Comparison of ENCODE assay signal across 11 cellular contexts in the genomic region with DNA sequence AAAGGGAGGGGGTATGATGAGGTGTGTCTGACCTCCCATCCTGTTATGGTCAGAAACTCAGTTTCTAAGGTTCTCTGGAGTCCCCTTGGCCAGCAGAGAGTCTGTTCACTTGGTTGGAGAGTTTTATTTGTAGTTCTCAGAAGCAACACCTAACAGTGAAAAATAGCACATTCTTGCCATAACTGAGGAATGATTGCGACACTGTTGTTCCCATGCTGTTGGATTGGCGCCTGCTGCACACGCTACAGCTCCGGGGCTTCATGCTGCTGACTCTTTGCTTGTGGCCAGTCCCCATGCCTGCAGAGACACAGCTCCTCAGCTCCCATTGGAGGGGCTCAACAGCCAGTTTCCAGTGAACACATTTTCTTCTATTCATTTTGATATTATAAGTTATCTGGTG. TPM values are rescaled to one million over a fixed set of nuclear protein-coding genes. Genes with fewer than 3 reads are reported as not detected.
A peak's percentile ranks its signal among the peaks of the same experiment; 100 is the strongest.
DNase-seq lines count a peak whose midpoint lies in the region; ATAC-seq, FAIRE-seq and TF ChIP-seq lines count a peak whose summit lies in the region.
"Had no signal": no experiment of that assay in that cellular context is flagged by ENCODE, and none has a peak within 500 bp of the region (broad histone marks: within the 10 kb centered on the region; RNA-seq: fewer than 3 reads in every experiment).

No MANE protein-coding gene starts in this region.

- peaks cover 3% of the 10 kb centered on the region; the same call in 1 of the 2 replicates for H3K4me1 ChIP-seq in IMR-90 (ENCODE audit: control insufficient read depth, insufficient read depth, low read length)
- no peaks in the 10 kb centered on the region for H3K4me1 ChIP-seq in endothelial cell of umbilical vein (ENCODE audit: control insufficient read depth, extremely low read depth, insufficient read depth, low read length)
- peaks cover 18% of the 10 kb centered on the region for H3K4me1 ChIP-seq in lower lobe of right lung
- no peaks in the 10 kb centered on the region for H3K4me1 ChIP-seq in uterus

- H3K27me3 ChIP-seq in IMR-90 (ENCODE audit: control insufficient read depth, insufficient read depth, low read length): no peaks in the 10 kb centered on the region
- no peaks in the 10 kb centered on the region for H3K27me3 ChIP-seq in endothelial cell of umbilical vein (ENCODE audit: control insufficient read depth in 2 of 2, insufficient read depth in 2 of 2, low read length in 2 of 2)
- H3K27me3 ChIP-seq in lower lobe of right lung (ENCODE audit: low read depth): no peaks in the 10 kb centered on the region
- no peaks in the 10 kb centered on the region for H3K27me3 ChIP-seq in uterus

- no peak overlapping the region for H3K18ac ChIP-seq in IMR-90 (ENCODE audit: low read depth, low read length)

- H3K4me3 ChIP-seq in IMR-90 (ENCODE audit: insufficient read depth, low read depth, low read length) (no peak overlapping the region), endothelial cell of umbilical vein (replicated peaks in 1 of 3; ENCODE audit: insufficient read depth in 1 of 3, low read depth in 1 of 3, low read length in 3 of 3) (no peak overlapping the region), lower lobe of right lung (no peak overlapping the region), uterus (no peak overlapping the region)

- BruUV-seq in IMR-90 (replicated peaks; lab: Mats Ljungman, UMichigan): no TSS peak
- BruUV-seq in endothelial cell of umbilical vein (replicated peaks; lab: Mats Ljungman, UMichigan): no TSS peak

- H3K9me1 ChIP-seq in IMR-90 (ENCODE audit: insufficient read depth, low read length) (peaks cover 4% of the 10 kb centered on the region; the same call in 1 of the 2 replicates), endothelial cell of umbilical vein (replicated peaks; ENCODE audit: control insufficient read depth, extremely low read depth, insufficient read depth, low read length) (no peaks in the 10 kb centered on the region)

- dilution Hi-C loops in IMR-90 (cut with HindIII; ENCODE audit: low sequenced_read_pairs, unreplicated experiment): no loop called here
- dilution Hi-C loops in endothelial cell of umbilical vein (cut with MboI; ENCODE audit: extremely low pct_ligation_motif_present, low sequenced_read_pairs): no loop called here

- no peak for TF ChIP-seq RAD21 in IMR-90 (IDR thresholded peaks at IDR 0.05; ENCODE audit: low read length)

- in situ Hi-C loops in IMR-90 (cut with MboI; ENCODE audit: low sequenced_read_pairs): no loop called here

- TF ChIP-seq CTCF in IMR-90 (conservative IDR thresholded peaks at IDR 0.05; ENCODE audit: low read depth, low read length) (no peak), endothelial cell of umbilical vein (IDR thresholded peaks at IDR 0.05; ENCODE audit: extremely low read depth in 1 of 2, insufficient read depth in 1 of 2, low read depth in 1 of 2, low read length in 2 of 2) (no peak), lower lobe of right lung (IDR thresholded peaks at IDR 0.05) (no peak), uterus (IDR thresholded peaks at IDR 0.05) (no peak)

- no peak overlapping the region for H2AFZ ChIP-seq in IMR-90 (replicated peaks; ENCODE audit: low read length, poor library complexity)
- H2AFZ ChIP-seq in endothelial cell of umbilical vein (ENCODE audit: low read depth, low read length): no peak overlapping the region

- H4K91ac ChIP-seq in IMR-90 (ENCODE audit: insufficient read depth, low read depth, low read length): no peak overlapping the region

- no peak overlapping the region for H2AK9ac ChIP-seq in IMR-90 (replicated peaks; ENCODE audit: low read depth, low read length, poor library complexity)

- H2BK15ac ChIP-seq in IMR-90 (ENCODE audit: low read depth, low read length): no peak overlapping the region

- ATAC-seq in IMR-90 (ENCODE audit: low read depth) (peak; percentile 90), lower lobe of right lung (peak; percentile 86 to 94)

- TF ChIP-seq POLR2A in IMR-90 (IDR thresholded peaks at IDR 0.05; ENCODE audit: low read depth, low read length) (no peak), endothelial cell of umbilical vein (IDR thresholded peaks at IDR 0.05; ENCODE audit: low read depth, low read length) (no peak), uterus (IDR thresholded peaks at IDR 0.05) (no peak)

- no peak overlapping the region for H3K56ac ChIP-seq in IMR-90 (ENCODE audit: extremely low read depth, insufficient read depth, low read length)

- FAIRE-seq in endothelial cell of umbilical vein (lab: Jason Lieb, UNC): no peak
- FAIRE-seq: islet of Langerhans had no signal

- no peaks in the 10 kb centered on the region for H3K79me2 ChIP-seq in endothelial cell of umbilical vein (ENCODE audit: control insufficient read depth, insufficient read depth, low read length)

- H3K14ac ChIP-seq in IMR-90 (replicated peaks; ENCODE audit: low read depth, low read length): 0 out of 2 replicates have a peak overlapping the region, but pooled peaks have one; percentile 41

- peak overlapping the region; percentile 43; the same call in 1 of the 2 replicates for H2AK5ac ChIP-seq in IMR-90 (ENCODE audit: low read depth, low read length)

- no peak overlapping the region for H4K8ac ChIP-seq in IMR-90 (ENCODE audit: low read depth in 2 of 2, low read length in 2 of 2)

- H3K36me3 ChIP-seq in IMR-90 (ENCODE audit: control insufficient read depth, insufficient read depth, low read length) (peaks cover 6% of the 10 kb centered on the region), endothelial cell of umbilical vein (ENCODE audit: control insufficient read depth in 2 of 2, extremely low read depth in 1 of 2, insufficient read depth in 2 of 2, low read length in 2 of 2) (peaks cover 4 to 8% of the 10 kb centered on the region in 2 experiments), lower lobe of right lung (peaks cover 31% of the 10 kb centered on the region), uterus (no peaks in the 10 kb centered on the region)

- H3K27ac ChIP-seq in IMR-90 (ENCODE audit: insufficient read depth, low read length): no peak overlapping the region
- no peak overlapping the region for H3K27ac ChIP-seq in endothelial cell of umbilical vein (ENCODE audit: insufficient read depth, low read depth, low read length)
- H3K27ac ChIP-seq in lower lobe of right lung: peak overlapping the region; percentile 46
- H3K27ac ChIP-seq in uterus: no peak overlapping the region

- no peak overlapping the region for H3K9ac ChIP-seq in IMR-90 (ENCODE audit: low read depth, low read length)
- H3K9ac ChIP-seq in endothelial cell of umbilical vein (replicated peaks; ENCODE audit: extremely low read depth, insufficient read depth, low read length): no peak overlapping the region

- no peak overlapping the region for H4K5ac ChIP-seq in IMR-90 (ENCODE audit: low read depth, low read length)

- POLR2A ChIA-PET in IMR-90 (lab: Charles Lee; ENCODE audit: unreplicated experiment): no interaction called here
- POLR2A ChIA-PET in endothelial cell of umbilical vein (lab: Charles Lee): no interaction called here

- no peak overlapping the region for H2BK20ac ChIP-seq in IMR-90 (ENCODE audit: low read depth, low read length)

- H3K23ac ChIP-seq in IMR-90 (ENCODE audit: low read depth, low read length): no peak overlapping the region

- H2BK120ac ChIP-seq in IMR-90 (ENCODE audit: low read depth, low read length): no peak overlapping the region

- no CpG with 5 or more reads among the region's 4 CpGs for WGBS in IMR-90 (ENCODE audit: extremely low coverage in 2 of 2, insufficient read length in 1 of 2), 2 experiments

- H4K20me1 ChIP-seq in IMR-90 (ENCODE audit: insufficient read depth, low read length) (no peaks in the 10 kb centered on the region), endothelial cell of umbilical vein (replicated peaks; ENCODE audit: control insufficient read depth, extremely low read depth, insufficient read depth, low read length) (no peaks in the 10 kb centered on the region)

- H2BK5ac ChIP-seq in IMR-90 (ENCODE audit: low read depth, low read length, poor library complexity, severe bottlenecking): no peak overlapping the region

- H3K9me3 ChIP-seq in IMR-90 (ENCODE audit: control insufficient read depth, insufficient read depth, low read length) (no peaks in the 10 kb centered on the region), endothelial cell of umbilical vein (replicated peaks; ENCODE audit: control insufficient read depth, insufficient read depth, low read length) (no peaks in the 10 kb centered on the region), lower lobe of right lung (no peaks in the 10 kb centered on the region), uterus (no peaks in the 10 kb centered on the region)

- DNase-seq in IMR-90 (peak; percentile 71), endothelial cell of umbilical vein (ENCODE audit: low read depth, low spot score) (peak; percentile 6), lower lobe of right lung (peak; percentile 63), uterus (peak; percentile 43 to 51), COLO829 (ENCODE audit: low spot score) (no peak), SKM-1 treated with dmso at 0.1 percent for 144 hours (lab: John Stamatoyannopoulos, UW; ENCODE audit: unreplicated experiment) (no peak)
- DNase-seq in activated CD4-positive, alpha-beta T cell treated with anti-CD3 and anti-CD28 coated beads for 48 hours: no peak
- DNase-seq: activated CD4-positive, alpha-beta memory T cell treated with anti-CD3 and anti-CD28 coated beads, Interleukin-2, amount 10 ng/mL, durations not matched to agents 7 days and 5 days; NCI-H1694; SIG-M5 had no signal

- no peaks in the 10 kb centered on the region for H3K79me1 ChIP-seq in IMR-90 (ENCODE audit: low read depth in 1 of 2, low read length in 2 of 2)

- intact Hi-C loops in IMR-90 (cut with micrococcal nuclease): no loop called here
- intact Hi-C loops in endothelial cell of umbilical vein (cut with micrococcal nuclease): no loop called here
- intact Hi-C loops in lower lobe of right lung (cut with DNase I): no loop called here
- intact Hi-C loops in uterus (cut with DNase I; ENCODE audit: low total_unique reads): no loop called here

- no peak overlapping the region for H3K4ac ChIP-seq in IMR-90 (ENCODE audit: low read depth, low read length)

- CTCF ChIA-PET in IMR-90 (lab: Yijun Ruan, JAX): no interaction called here
- CTCF ChIA-PET in endothelial cell of umbilical vein (lab: Charles Lee): no interaction called here

- no peak overlapping the region; the same call in 1 of the 2 replicates for H3K4me2 ChIP-seq in IMR-90 (ENCODE audit: low read depth, low read length)
- no peak overlapping the region for H3K4me2 ChIP-seq in endothelial cell of umbilical vein (ENCODE audit: insufficient read depth, low read length)

RNA-seq across cellular contexts. Expression of a gene that starts 42.1 kb away (rescaled TPM):
- total RNA-seq in IMR-90 (2012; rRNA removed) (151 and 201 TPM in 2 replicates), endothelial cell of umbilical vein (148 and 150 TPM in 2 replicates), lower lobe of right lung (65.2 TPM), uterus (10 to 100 TPM; 42.3 to 85.6 (median 69.1) TPM)
- polyA plus RNA-seq in IMR-90 (2012; rRNA removed) (272 and 294 TPM in 2 replicates), endothelial cell of umbilical vein (232 and 279 TPM in 2 replicates)
- 136 and 173 TPM in 2 replicates for polyA plus RNA-seq in IMR-90 (2012; cell fraction: cytosol; rRNA removed)
- 41.7 and 85.9 TPM in 2 replicates for polyA plus RNA-seq in IMR-90 (2012; cell fraction: nucleus; rRNA removed; ENCODE audit: low replicate concordance)
- 269 and 313 TPM in 2 replicates for polyA plus RNA-seq in endothelial cell of umbilical vein (2011; cell fraction: cytosol; rRNA removed)
- polyA plus RNA-seq in endothelial cell of umbilical vein (2011; cell fraction: nucleus; rRNA removed): 108 and 113 TPM in 2 replicates
- 178 and 199 TPM in 2 replicates for polyA plus RNA-seq in endothelial cell of umbilical vein (2012)
- polyA minus RNA-seq in endothelial cell of umbilical vein: 294 and 298 TPM in 2 replicates
- 120 TPM for polyA minus RNA-seq in endothelial cell of umbilical vein (2011; cell fraction: cytosol; rRNA and poly(A)+ RNA removed)
- 79.9 and 111 TPM in 2 replicates for polyA minus RNA-seq in endothelial cell of umbilical vein (2011; cell fraction: nucleus; rRNA and poly(A)+ RNA removed)

RNA-seq across cellular contexts. Expression of a gene that starts 42.2 kb away (rescaled TPM):
- 7.0 and 7.2 TPM in 2 replicates for total RNA-seq in IMR-90 (2012; rRNA removed)
- polyA plus RNA-seq in IMR-90 (2012; rRNA removed): 2.3 and 2.4 TPM in 2 replicates
- 0.57 and 1.0 TPM in 2 replicates for polyA plus RNA-seq in IMR-90 (2012; cell fraction: cytosol; rRNA removed)
- 1.5 and 8.7 TPM in 2 replicates for polyA plus RNA-seq in IMR-90 (2012; cell fraction: nucleus; rRNA removed; ENCODE audit: low replicate concordance)
- 6.3 and 6.5 TPM in 2 replicates for total RNA-seq in endothelial cell of umbilical vein
- 2.0 and 2.7 TPM in 2 replicates for polyA plus RNA-seq in endothelial cell of umbilical vein
- 2.7 and 2.9 TPM in 2 replicates for polyA plus RNA-seq in endothelial cell of umbilical vein (2011; cell fraction: cytosol; rRNA removed)
- polyA plus RNA-seq in endothelial cell of umbilical vein (2011; cell fraction: nucleus; rRNA removed): 10.5 and 12.3 TPM in 2 replicates
- 3.6 and 3.8 TPM in 2 replicates for polyA plus RNA-seq in endothelial cell of umbilical vein (2012)
- polyA minus RNA-seq in endothelial cell of umbilical vein: 8.3 and 9.3 TPM in 2 replicates
- polyA minus RNA-seq in endothelial cell of umbilical vein (2011; cell fraction: cytosol; rRNA and poly(A)+ RNA removed): 7.7 TPM
- polyA minus RNA-seq in endothelial cell of umbilical vein (2011; cell fraction: nucleus; rRNA and poly(A)+ RNA removed): 23.5 and 32.6 TPM in 2 replicates
- total RNA-seq in lower lobe of right lung: 17.8 TPM
- 10 to 100 TPM; 16.5 to 55.1 (median 31.7) TPM for total RNA-seq in uterus

Comparison
In these comparisons a context has a peak if more than half of its experiments do, and no peak if none do; other contexts are left out.
1. DNase-seq: peak in IMR-90 (single experiment), endothelial cell of umbilical vein (single experiment), lower lobe of right lung (single experiment) and uterus (2 of 2); none in COLO829 (single experiment), SKM-1 treated with dmso at 0.1 percent for 144 hours (single experiment) and activated CD4-positive, alpha-beta T cell treated with anti-CD3 and anti-CD28 coated beads for 48 hours (single experiment).